ENCODE assay signal across 20 cellular contexts in genomic region chr4:148292596-148293175, GRCh38.
"Had no signal": no experiment of that assay in that cellular context is flagged by ENCODE, and none has a peak within 500 bp of the region (broad histone marks: within the 10 kb centered on the region; RNA-seq: fewer than 3 reads in every experiment).

No MANE protein-coding gene starts in this region.

- ATAC-seq: esophagus mucosa, heart left ventricle, psoas muscle had no signal

- H3K27ac ChIP-seq: coronary artery, dorsolateral prefrontal cortex, heart left ventricle, parathyroid adenoma, psoas muscle, sigmoid colon, skin epidermis, suprapubic skin, thyroid gland, uterus had no signal

- H3K27ac Mint-ChIP-seq: type B pancreatic cell had no signal

- H3K4me1 ChIP-seq: psoas muscle, suprapubic skin, uterus had no signal

- H3K9me3 ChIP-seq: heart left ventricle, psoas muscle, sigmoid colon, suprapubic skin, thyroid gland, uterus had no signal

- H3K4me3 ChIP-seq: coronary artery, dorsolateral prefrontal cortex, heart left ventricle, psoas muscle, sigmoid colon, skin epidermis, suprapubic skin, thyroid gland, uterus had no signal

- H3K9me3 Mint-ChIP-seq: type B pancreatic cell had no signal

- H3K27me3 ChIP-seq: dorsolateral prefrontal cortex, heart left ventricle, sigmoid colon, suprapubic skin, thyroid gland, uterus had no signal

- H3K36me3 ChIP-seq: heart left ventricle, sigmoid colon, suprapubic skin, thyroid gland, uterus had no signal

- H3K27me3 Mint-ChIP-seq: type B pancreatic cell had no signal

- H3K36me3 Mint-ChIP-seq: type B pancreatic cell had no signal

- DNase-seq: central memory CD4-positive, alpha-beta T cell; dorsolateral prefrontal cortex; effector CD8-positive, alpha-beta T cell; heart left ventricle; hippocampal formation; occipital lobe; psoas muscle; sigmoid colon; stimulated activated CD4-positive, alpha-beta T cell treated with anti-CD3 and anti-CD28 coated beads, Interleukin-12 subunit alpha, Interleukin-12 subunit beta, amount 100 ng/mL, for 4 hours; stimulated activated CD4-positive, alpha-beta T cell treated with anti-CD3 and anti-CD28 coated beads, Interleukin-2, amount 100 ng/mL, for 48 hours; stimulated activated naive CD4-positive, alpha-beta T cell treated with Interleukin-2 at 50 U/mL for 16 hours; thyroid gland; uterus had no signal

- H3K4me3 Mint-ChIP-seq: nephron, type B pancreatic cell had no signal
